8 cellular contexts compared by ENCODE assay signal in the genomic region with DNA sequence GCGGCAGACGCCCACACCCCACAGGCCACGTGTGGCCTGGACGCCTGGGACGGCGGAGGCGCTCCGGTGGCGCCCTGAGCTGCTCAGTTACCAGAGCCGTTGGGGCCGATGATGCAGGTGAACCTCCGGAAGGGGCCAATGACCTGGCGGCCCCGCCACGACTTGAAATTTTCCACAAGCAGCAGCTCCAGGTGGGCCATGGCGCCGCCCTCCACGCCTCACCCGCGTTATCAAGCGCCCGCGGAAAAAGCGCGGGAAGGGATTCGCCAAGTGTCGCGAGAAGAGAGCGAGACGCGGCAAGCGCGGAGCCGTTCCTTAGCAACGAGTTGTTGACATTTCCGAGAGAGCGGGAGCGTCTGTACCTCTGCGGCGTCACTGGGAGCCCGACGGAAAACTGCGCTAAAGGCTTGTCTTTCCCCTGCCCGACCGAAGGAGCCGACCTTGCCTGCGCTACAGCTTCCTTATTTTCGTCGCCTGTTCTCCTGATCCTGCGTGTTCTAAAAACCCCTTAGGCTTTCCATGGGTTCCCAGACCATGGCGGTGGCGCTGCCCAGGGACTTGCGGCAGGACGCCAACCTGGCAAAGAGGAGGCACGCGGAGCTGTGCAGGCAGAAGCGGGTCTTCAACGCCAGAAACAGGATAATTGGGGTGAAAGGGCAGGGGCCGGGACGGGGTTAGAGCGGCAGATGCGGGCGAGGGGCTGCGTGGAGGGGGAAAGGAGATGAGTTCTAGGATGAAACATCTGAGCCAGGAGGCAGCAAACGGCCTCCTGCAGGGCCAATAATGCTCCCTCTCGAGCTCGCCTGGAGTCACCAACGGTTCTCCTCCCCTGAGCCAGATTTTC. TPM values are rescaled to one million over a fixed set of nuclear protein-coding genes. Genes with fewer than 3 reads are reported as not detected.
A peak's percentile ranks its signal among the peaks of the same experiment; 100 is the strongest.
DNase-seq lines count a peak whose midpoint lies in the region; ATAC-seq and TF ChIP-seq lines count a peak whose summit lies in the region.

A gene with protein sequence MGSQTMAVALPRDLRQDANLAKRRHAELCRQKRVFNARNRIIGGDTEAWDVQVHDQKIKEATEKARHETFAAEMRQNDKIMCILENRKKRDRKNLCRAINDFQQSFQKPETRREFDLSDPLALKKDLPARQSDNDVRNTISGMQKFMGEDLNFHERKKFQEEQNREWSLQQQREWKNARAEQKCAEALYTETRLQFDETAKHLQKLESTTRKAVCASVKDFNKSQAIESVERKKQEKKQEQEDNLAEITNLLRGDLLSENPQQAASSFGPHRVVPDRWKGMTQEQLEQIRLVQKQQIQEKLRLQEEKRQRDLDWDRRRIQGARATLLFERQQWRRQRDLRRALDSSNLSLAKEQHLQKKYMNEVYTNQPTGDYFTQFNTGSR (plus strand): TSS at position 326 of the 844 bp plus-strand sequence. CDS start 194 bp downstream, at position 520.
A gene with protein sequence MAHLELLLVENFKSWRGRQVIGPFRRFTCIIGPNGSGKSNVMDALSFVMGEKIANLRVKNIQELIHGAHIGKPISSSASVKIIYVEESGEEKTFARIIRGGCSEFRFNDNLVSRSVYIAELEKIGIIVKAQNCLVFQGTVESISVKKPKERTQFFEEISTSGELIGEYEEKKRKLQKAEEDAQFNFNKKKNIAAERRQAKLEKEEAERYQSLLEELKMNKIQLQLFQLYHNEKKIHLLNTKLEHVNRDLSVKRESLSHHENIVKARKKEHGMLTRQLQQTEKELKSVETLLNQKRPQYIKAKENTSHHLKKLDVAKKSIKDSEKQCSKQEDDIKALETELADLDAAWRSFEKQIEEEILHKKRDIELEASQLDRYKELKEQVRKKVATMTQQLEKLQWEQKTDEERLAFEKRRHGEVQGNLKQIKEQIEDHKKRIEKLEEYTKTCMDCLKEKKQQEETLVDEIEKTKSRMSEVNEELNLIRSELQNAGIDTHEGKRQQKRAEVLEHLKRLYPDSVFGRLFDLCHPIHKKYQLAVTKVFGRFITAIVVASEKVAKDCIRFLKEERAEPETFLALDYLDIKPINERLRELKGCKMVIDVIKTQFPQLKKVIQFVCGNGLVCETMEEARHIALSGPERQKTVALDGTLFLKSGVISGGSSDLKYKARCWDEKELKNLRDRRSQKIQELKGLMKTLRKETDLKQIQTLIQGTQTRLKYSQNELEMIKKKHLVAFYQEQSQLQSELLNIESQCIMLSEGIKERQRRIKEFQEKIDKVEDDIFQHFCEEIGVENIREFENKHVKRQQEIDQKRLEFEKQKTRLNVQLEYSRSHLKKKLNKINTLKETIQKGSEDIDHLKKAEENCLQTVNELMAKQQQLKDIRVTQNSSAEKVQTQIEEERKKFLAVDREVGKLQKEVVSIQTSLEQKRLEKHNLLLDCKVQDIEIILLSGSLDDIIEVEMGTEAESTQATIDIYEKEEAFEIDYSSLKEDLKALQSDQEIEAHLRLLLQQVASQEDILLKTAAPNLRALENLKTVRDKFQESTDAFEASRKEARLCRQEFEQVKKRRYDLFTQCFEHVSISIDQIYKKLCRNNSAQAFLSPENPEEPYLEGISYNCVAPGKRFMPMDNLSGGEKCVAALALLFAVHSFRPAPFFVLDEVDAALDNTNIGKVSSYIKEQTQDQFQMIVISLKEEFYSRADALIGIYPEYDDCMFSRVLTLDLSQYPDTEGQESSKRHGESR (minus strand): TSS at position 232 of the 844 bp plus-strand sequence. CDS start 32 bp downstream, at position 200.

- H3K27me3 ChIP-seq in Peyer's patch (no peaks in the 10 kb centered on the region), neuron (ENCODE audit: insufficient read depth, low read length) (peaks cover 11% of the 10 kb centered on the region)

- no peak for TF ChIP-seq CTCF in Peyer's patch (IDR thresholded peaks at IDR 0.05)

- peaks cover 0 to 14% (median 7%) of the 10 kb centered on the region in 4 donors for H3K4me1 ChIP-seq in Peyer's patch
- no peaks in the 10 kb centered on the region for H3K4me1 ChIP-seq in neuron (ENCODE audit: insufficient read depth, low read length)

- ATAC-seq in stimulated activated naive CD8-positive, alpha-beta T cell treated with anti-CD3 and anti-CD28 coated beads, Interleukin-15, Interleukin-2, amounts not matched to agents 100 U/mL and 50 U/mL, for 24 hours: peak; percentile 93
- ATAC-seq in HG02798 (IDR thresholded peaks at IDR 0.05; ENCODE audit: poor library complexity, unreplicated experiment): no peak

- H2AFZ ChIP-seq in neuron (ENCODE audit: low read depth, low read length): no peak within 1 kb of the TSS

- H3K9me3 ChIP-seq in Peyer's patch (no peaks in the 10 kb centered on the region), neuron (ENCODE audit: low read length) (peaks cover 3% of the 10 kb centered on the region)

- peak within 1 kb of the TSS in 1 of 4 donors; percentile 38 for H3K27ac ChIP-seq in Peyer's patch

- H3K36me3 ChIP-seq in Peyer's patch (no peaks in the 10 kb centered on the region), neuron (ENCODE audit: insufficient read depth, low read length) (no peaks in the 10 kb centered on the region)

- no peak for TF ChIP-seq POLR2A in Peyer's patch (IDR thresholded peaks at IDR 0.05)

- H3K4me3 ChIP-seq in Peyer's patch (peak within 1 kb of the TSS; percentile 25 to 62 (median 45)), neuron (ENCODE audit: low read length) (peak within 1 kb of the TSS; percentile 16)

- DNase-seq in CD1c-positive myeloid dendritic cell (ENCODE audit: extremely low spot score) (peak; percentile 89), HS-27A (ENCODE audit: low read depth) (peak; percentile 83), Peyer's patch (peak; percentile 50 to 91 (median 76)), activated gamma-delta T cell (lab: John Stamatoyannopoulos, UW) (peak; percentile 56), foreskin melanocyte (peak; percentile 74)
- DNase-seq in stimulated activated naive CD8-positive, alpha-beta T cell treated with anti-CD3 and anti-CD28 coated beads, Interleukin-15, Interleukin-2, amounts not matched to agents 100 U/mL and 50 U/mL, for 24 hours: peak; percentile 87

RNA-seq across cellular contexts. Expression of the first gene that starts in this region (rescaled TPM):
- total RNA-seq in Peyer's patch: 10 to 100 TPM in 1 of 4 donors, under 1 TPM in 1, not detected in 2; 0.85 to 47.0 TPM

RNA-seq across cellular contexts. Expression of the second gene that starts in this region (rescaled TPM):
- not detected for total RNA-seq in Peyer's patch
